In genomic region chr3:108300103-108300849, GRCh38 we compare ENCODE assay signal across 1 cellular context.
TF ChIP-seq lines count a peak whose summit lies in the region.

No MANE protein-coding gene starts in this region.

TF ChIP-seq in H1, 55 proteins besides CTCF, POLR2A, EP300 and RAD21:
- TF ChIP-seq TBP (IDR thresholded peaks at IDR 0.05; ENCODE audit: low read depth, low read length): no peak
- TF ChIP-seq TAF1 (IDR thresholded peaks at IDR 0.05; ENCODE audit: low read depth, low read length): no peak
- TF ChIP-seq POLR2AphosphoS5 (IDR thresholded peaks at IDR 0.05; ENCODE audit: low read depth, low read length): no peak
- TF ChIP-seq RNF2 (IDR thresholded peaks at IDR 0.05; ENCODE audit: borderline replicate concordance, low read depth, low read length, missing control alignments, poor library complexity, severe bottlenecking): no peak
- no peak for TF ChIP-seq CREB1 (IDR thresholded peaks at IDR 0.05)
- no peak for TF ChIP-seq CBX5 (IDR thresholded peaks at IDR 0.05; ENCODE audit: low read depth, low read length)
- TF ChIP-seq EGR1 (IDR thresholded peaks at IDR 0.05; ENCODE audit: borderline replicate concordance, low read depth, low read length): no peak
- TF ChIP-seq BCL11A (IDR thresholded peaks at IDR 0.05; ENCODE audit: low read depth in 2 of 2, low read length in 2 of 2): no peak
- TF ChIP-seq MAFK (IDR thresholded peaks at IDR 0.05; ENCODE audit: low read depth, low read length): no peak
- TF ChIP-seq MAX (IDR thresholded peaks at IDR 0.05): no peak
- no peak for TF ChIP-seq CHD7 (IDR thresholded peaks at IDR 0.05; ENCODE audit: insufficient replicate concordance, low read length)
- no peak for TF ChIP-seq CTBP2 (IDR thresholded peaks at IDR 0.05; ENCODE audit: borderline replicate concordance, insufficient read depth, insufficient read length, low read length)
- TF ChIP-seq SIN3A (conservative IDR thresholded peaks at IDR 0.05 in 1 of 2, IDR thresholded peaks at IDR 0.05 in 1 of 2; ENCODE audit: low read depth in 1 of 2, low read length in 2 of 2): no peak
- TF ChIP-seq JUN (IDR thresholded peaks at IDR 0.05; ENCODE audit: low read depth, low read length): no peak
- no peak for TF ChIP-seq SP1 (IDR thresholded peaks at IDR 0.05; ENCODE audit: low read depth, low read length)
- TF ChIP-seq GTF2F1 (IDR thresholded peaks at IDR 0.05; ENCODE audit: borderline replicate concordance, low read depth, low read length): no peak
